ENCODE assay signal across 32 cellular contexts in genomic region chr10:97667462-97667861, GRCh38.
"Had no signal": no experiment of that assay in that cellular context is flagged by ENCODE, and none has a peak within 500 bp of the region (broad histone marks: within the 10 kb centered on the region; RNA-seq: fewer than 3 reads in every experiment).

No MANE protein-coding gene starts in this region.

- ATAC-seq: activated CD4-positive, CD25-positive, alpha-beta regulatory T cell treated with anti-CD3 and anti-CD28 coated beads, Interleukin-2, amount 50 U/mL, for 24 hours; activated CD8-positive, alpha-beta memory T cell treated with anti-CD3 and anti-CD28 coated beads, Interleukin-2, amount 10 ng/mL, durations not matched to agents 7 days and 5 days; activated CD8-positive, alpha-beta T cell treated with anti-CD3 and anti-CD28 coated beads for 36 hours; activated naive CD8-positive, alpha-beta T cell treated with anti-CD3 and anti-CD28 coated beads, Interleukin-2, amount 50 U/mL, for 24 hours; body of pancreas; gastroesophageal sphincter; heart right ventricle; T-helper 17 cell had no signal

- H3K4me1 ChIP-seq: colonic mucosa, esophagus squamous epithelium, gastroesophageal sphincter had no signal

- FAIRE-seq: endometrium, endothelial cell of umbilical vein had no signal

- H3K27ac ChIP-seq: adrenal gland, body of pancreas, colonic mucosa, epithelial cell of prostate, esophagus squamous epithelium, gastroesophageal sphincter, heart right ventricle, WERI-Rb-1 had no signal

- H3K4me3 ChIP-seq: adrenal gland, body of pancreas, colonic mucosa, esophagus squamous epithelium, gastroesophageal sphincter, heart right ventricle had no signal

- H3K27me3 ChIP-seq: adrenal gland, body of pancreas, colonic mucosa, esophagus squamous epithelium, gastroesophageal sphincter, heart right ventricle had no signal

- DNase-seq: activated B cell treated with CpG ODN at 0.5 μM for 24 hours; activated CD4-positive, alpha-beta T cell treated with anti-CD3 and anti-CD28 coated beads for 48 hours; activated CD4-positive, alpha-beta T cell treated with anti-CD3 and anti-CD28 coated beads, Interleukin-2, amount 50 U/mL, for 1 hour; activated CD4-positive, alpha-beta T cell treated with anti-CD3 and anti-CD28 coated beads, Interleukin-2, amount 50 U/mL, for 48 hours; activated CD8-positive, alpha-beta memory T cell treated with anti-CD3 and anti-CD28 coated beads, Interleukin-2, amount 10 ng/mL, durations not matched to agents 7 days and 5 days; activated CD8-positive, alpha-beta memory T cell treated with anti-CD3 and anti-CD28 coated beads, Interleukin-2, amount 50 U/mL, for 4 hours; activated CD8-positive, alpha-beta T cell treated with anti-CD3 and anti-CD28 coated beads for 36 hours; activated effector memory CD4-positive, alpha-beta T cell treated with anti-CD3 and anti-CD28 coated beads, Interleukin-2, amount 50 U/mL, for 16 hours; activated naive CD4-positive, alpha-beta T cell treated with anti-CD3 and anti-CD28 coated beads for 36 hours; activated naive CD8-positive, alpha-beta T cell treated with anti-CD3 and anti-CD28 coated beads for 36 hours; activated naive CD8-positive, alpha-beta T cell treated with anti-CD3 and anti-CD28 coated beads, Interleukin-2, amount 50 U/mL, for 24 hours; activated T-cell treated with anti-CD3 and anti-CD28 coated beads, Interleukin-2, amount 50 U/mL, for 1 hour; activated T-cell treated with anti-CD3 and anti-CD28 coated beads, Interleukin-2, amount 50 U/mL, for 48 hours; adrenal gland; amygdala; aorta; body of pancreas; caudate nucleus; cerebellar nuclear complex; colonic mucosa; effector CD8-positive, alpha-beta T cell; esophagus squamous epithelium; foreskin melanocyte; heart right ventricle; T-helper 17 cell; T1000; WERI-Rb-1 had no signal

- H3K9me3 ChIP-seq: adrenal gland, body of pancreas, colonic mucosa, esophagus squamous epithelium, gastroesophageal sphincter, heart right ventricle had no signal

- H3K36me3 ChIP-seq: colonic mucosa had no signal
